ENCODE assay signal across 9 cellular contexts in genomic region chr10:68470300-68470699, GRCh38. TPM values are rescaled to one million over a fixed set of nuclear protein-coding genes. Genes with fewer than 3 reads are reported as not detected.
DNase-seq lines count a peak whose midpoint lies in the region; ATAC-seq and TF ChIP-seq lines count a peak whose summit lies in the region.
"Had no signal": no experiment of that assay in that cellular context is flagged by ENCODE, and none has a peak within 500 bp of the region (broad histone marks: within the 10 kb centered on the region; RNA-seq: fewer than 3 reads in every experiment).

No MANE protein-coding gene starts in this region.

- no peak for TF ChIP-seq CTCF in HEK293 (tag by site-specific recombination; IDR thresholded peaks at IDR 0.05)

- H2AFZ ChIP-seq in mesenchymal stem cell (ENCODE audit: low read depth, low read length), result no peak overlapping the region

- WGBS in mesenchymal stem cell, result 74% methylated on average over 3 of the region's 6 CpGs

- peak overlapping the region in 8 of 11 experiments; percentile 84 to 93 (median 86); a peak in 12 of 22 replicates for H3K27ac ChIP-seq in BLaER1 treated with 17β-estradiol and CSF1 and Interleukin-3, amounts not matched to agents 10 nM and 100 nM
- peak overlapping the region; percentile 85; the same call in 1 of the 2 replicates for H3K27ac ChIP-seq in HEK293 (ENCODE audit: extremely low read depth, low read depth, low read length)
- no peak overlapping the region for H3K27ac ChIP-seq in mesenchymal stem cell (ENCODE audit: low read length, poor library complexity, severe bottlenecking)

- peak overlapping the region in 9 of 10 experiments; percentile 71 to 91 (median 81); a peak in 17 of 20 replicates for H3K4me3 ChIP-seq in BLaER1 treated with 17β-estradiol and CSF1 and Interleukin-3, amounts not matched to agents 10 nM and 100 nM
- H3K4me3 ChIP-seq in HEK293 (ENCODE audit: low read depth, low read length) (peak overlapping the region; percentile 77), mesenchymal stem cell (ENCODE audit: insufficient read depth in 1 of 2, low read depth in 1 of 2, low read length in 2 of 2) (peak overlapping the region in 1 of 2 experiments; percentile 92)

- peaks cover 0 to 45% (median 43%) of the 10 kb centered on the region in 11 experiments; a peak in 19 of 22 replicates for H3K36me3 ChIP-seq in BLaER1 treated with 17β-estradiol and CSF1 and Interleukin-3, amounts not matched to agents 10 nM and 100 nM
- peaks cover 19 to 42% of the 10 kb centered on the region in 2 experiments for H3K36me3 ChIP-seq in HEK293 (ENCODE audit: control insufficient read depth in 2 of 2, insufficient read depth in 1 of 2, low read length in 2 of 2)
- H3K36me3 ChIP-seq in mesenchymal stem cell (ENCODE audit: control insufficient read depth in 1 of 2, insufficient read depth in 2 of 2, low read depth in 1 of 2, low read length in 2 of 2), result peaks cover 0 to 9% of the 10 kb centered on the region in 2 experiments

- H3K23ac ChIP-seq in mesenchymal stem cell (ENCODE audit: low read length in 2 of 2), result no peak overlapping the region

- peaks cover 5% of the 10 kb centered on the region for H3K79me1 ChIP-seq in mesenchymal stem cell (replicated peaks; ENCODE audit: low read length, poor library complexity, severe bottlenecking)

- H3K4me2 ChIP-seq in BLaER1 treated with 17β-estradiol and CSF1 and Interleukin-3, amounts not matched to agents 10 nM and 100 nM, result peak overlapping the region; percentile 79 to 93 (median 90)
- H3K4me2 ChIP-seq in mesenchymal stem cell (ENCODE audit: low read length, poor library complexity, severe bottlenecking), result no peak overlapping the region

- no peak overlapping the region for H2BK120ac ChIP-seq in mesenchymal stem cell (ENCODE audit: low read depth, low read length)

- H2AK5ac ChIP-seq in mesenchymal stem cell (ENCODE audit: low read length, severe bottlenecking), result no peak overlapping the region

- no peak overlapping the region for H2BK5ac ChIP-seq in mesenchymal stem cell (ENCODE audit: low read depth, low read length, poor library complexity, severe bottlenecking)

- CTCF ChIA-PET in HEK293 (lab: Yijun Ruan, JAX), result interaction anchor here (1.2 kb wide), 1 partner anchor 21 kb away, joined by 5 read pairs; no protein-coding TSS in a partner anchor

- peaks cover 5% of the 10 kb centered on the region for H3K4me1 Mint-ChIP-seq in activated T-helper 17 cell treated with anti-CD3 and anti-CD28 coated beads, Interleukin-2, amount 50 U/mL, for 72 hours

- H2BK15ac ChIP-seq in mesenchymal stem cell (ENCODE audit: low read depth, poor library complexity, severe bottlenecking), result no peak overlapping the region

- no peaks in the 10 kb centered on the region for H3K27me3 Mint-ChIP-seq in activated T-helper 17 cell treated with anti-CD3 and anti-CD28 coated beads, Interleukin-2, amount 50 U/mL, for 72 hours

- no peak overlapping the region for H2BK12ac ChIP-seq in mesenchymal stem cell (ENCODE audit: low read length in 2 of 2)

- H3K9me3 ChIP-seq in BLaER1 treated with 17β-estradiol and CSF1 and Interleukin-3, amounts not matched to agents 10 nM and 100 nM (replicated peaks in 1 of 11), result no peaks in the 10 kb centered on the region
- H3K9me3 ChIP-seq in HEK293 (ENCODE audit: control insufficient read depth, insufficient read depth, low read depth, low read length) (no peaks in the 10 kb centered on the region), mesenchymal stem cell (ENCODE audit: control insufficient read depth, low read length) (no peaks in the 10 kb centered on the region)

- no peak overlapping the region for H3K18ac ChIP-seq in mesenchymal stem cell (ENCODE audit: low read depth in 1 of 2, low read length in 2 of 2)

- H3K4me1 ChIP-seq in BLaER1 treated with 17β-estradiol and CSF1 and Interleukin-3, amounts not matched to agents 10 nM and 100 nM, result peaks cover 24 to 36% (median 29%) of the 10 kb centered on the region in 10 experiments
- H3K4me1 ChIP-seq in HEK293 (ENCODE audit: control insufficient read depth, insufficient read depth, low read length) (no peaks in the 10 kb centered on the region), mesenchymal stem cell (ENCODE audit: control insufficient read depth, insufficient read depth, low read depth, low read length) (no peaks in the 10 kb centered on the region)

- H4K20me1 ChIP-seq in BLaER1 treated with 17β-estradiol and CSF1 and Interleukin-3, amounts not matched to agents 10 nM and 100 nM, result 0 out of 22 replicates have a peak, but pooled peaks cover 0 to 5% (median 0%) of the 10 kb centered on the region in 11 experiments

- peak overlapping the region; percentile 1 to 96 (median 86); a peak in 19 of 22 replicates for H3K9ac ChIP-seq in BLaER1 treated with 17β-estradiol and CSF1 and Interleukin-3, amounts not matched to agents 10 nM and 100 nM
- H3K9ac ChIP-seq in mesenchymal stem cell (ENCODE audit: low read length), result peak overlapping the region; percentile 89

- no peak for ATAC-seq in activated T-helper 17 cell treated with anti-CD3 and anti-CD28 coated beads, Interleukin-2, amount 50 U/mL, for 72 hours (replicated peaks)
- ATAC-seq in GM21526 (IDR thresholded peaks at IDR 0.05; ENCODE audit: low FRiP score, unreplicated experiment), result no peak
- ATAC-seq in GM18867 (IDR thresholded peaks at IDR 0.05; ENCODE audit: unreplicated experiment), result no peak

- peak overlapping the region; percentile 87 for H3K4me3 Mint-ChIP-seq in activated T-helper 17 cell treated with anti-CD3 and anti-CD28 coated beads, Interleukin-2, amount 50 U/mL, for 72 hours

- no peak overlapping the region for H3K4ac ChIP-seq in mesenchymal stem cell (ENCODE audit: low read depth in 1 of 2, low read length in 2 of 2)

- POLR2A ChIA-PET in HEK293 (lab: Yijun Ruan, JAX), result no interaction called here

- H4K8ac ChIP-seq in mesenchymal stem cell (ENCODE audit: low read length), result no peak overlapping the region

- H3K36me3 Mint-ChIP-seq in activated T-helper 17 cell treated with anti-CD3 and anti-CD28 coated beads, Interleukin-2, amount 50 U/mL, for 72 hours (ENCODE audit: low read depth), result peaks cover 61% of the 10 kb centered on the region

- H3K14ac ChIP-seq in mesenchymal stem cell (ENCODE audit: low read length in 2 of 2), result no peak overlapping the region

- no peak overlapping the region for H3K27ac Mint-ChIP-seq in activated T-helper 17 cell treated with anti-CD3 and anti-CD28 coated beads, Interleukin-2, amount 50 U/mL, for 72 hours

- no peak overlapping the region for H4K91ac ChIP-seq in mesenchymal stem cell (ENCODE audit: low read length)

- DNase-seq in mesenchymal stem cell, result no peak
- DNase-seq in Ammon's horn (ENCODE audit: low spot score), result no peak
- no peak for DNase-seq in NCI-H1092 treated with DMSO at 0.1 percent for 48 hours (lab: John Stamatoyannopoulos, UW)
- DNase-seq: NCI-H1694 had no signal

- H3K27me3 ChIP-seq in BLaER1 treated with 17β-estradiol and CSF1 and Interleukin-3, amounts not matched to agents 10 nM and 100 nM, result no peaks in the 10 kb centered on the region
- H3K27me3 ChIP-seq in mesenchymal stem cell (ENCODE audit: control insufficient read depth in 1 of 2, insufficient read depth in 1 of 2, low read length in 2 of 2), result no peaks in the 10 kb centered on the region

- H3K9me3 Mint-ChIP-seq in activated T-helper 17 cell treated with anti-CD3 and anti-CD28 coated beads, Interleukin-2, amount 50 U/mL, for 72 hours, result no peaks in the 10 kb centered on the region

TF ChIP-seq in HEK293, 187 proteins besides CTCF, POLR2A, EP300 and RAD21:
- TF ChIP-seq ZNF174 (tag by site-specific recombination; IDR thresholded peaks at IDR 0.05), result no peak
- peak; percentile 68 for TF ChIP-seq SCRT2 (tag by site-specific recombination; IDR thresholded peaks at IDR 0.05)
- TF ChIP-seq BCL6B (tag by site-specific recombination; IDR thresholded peaks at IDR 0.05), result no peak
- no peak for TF ChIP-seq ZNF10 (tag by site-specific recombination; IDR thresholded peaks at IDR 0.05)
- TF ChIP-seq ZNF324 (tag by site-specific recombination; IDR thresholded peaks at IDR 0.05), result no peak
- TF ChIP-seq SCRT1 (tag by site-specific recombination; IDR thresholded peaks at IDR 0.05; ENCODE audit: borderline replicate concordance), result 0 out of 2 replicates have a peak, but pooled peaks have one; percentile 53
- TF ChIP-seq ZNF248 (tag by site-specific recombination; IDR thresholded peaks at IDR 0.05), result no peak

RNA-seq across cellular contexts. Expression of gene DNA2, which starts 1.5 kb away (rescaled TPM):
- total RNA-seq in activated T-helper 17 cell treated with anti-CD3 and anti-CD28 coated beads, Interleukin-2, amount 50 U/mL, for 72 hours, result 10 to 100 TPM; 35.0 to 39.8 TPM
- polyA plus RNA-seq in mesenchymal stem cell (2013, experiment 1 of 2), result 1.6 TPM
- 1.3 TPM for polyA plus RNA-seq in mesenchymal stem cell (2013, experiment 2 of 2)

RNA-seq across cellular contexts. Expression of gene SLC25A16, which starts 57.0 kb away (rescaled TPM):
- 10 to 100 TPM; 16.6 to 17.0 TPM for total RNA-seq in activated T-helper 17 cell treated with anti-CD3 and anti-CD28 coated beads, Interleukin-2, amount 50 U/mL, for 72 hours
- polyA plus RNA-seq in mesenchymal stem cell (2013, experiment 1 of 2), result 16.5 TPM
- polyA plus RNA-seq in mesenchymal stem cell (2013, experiment 2 of 2), result 13.5 TPM
